26 cellular contexts compared by ENCODE assay signal in the genomic region with DNA sequence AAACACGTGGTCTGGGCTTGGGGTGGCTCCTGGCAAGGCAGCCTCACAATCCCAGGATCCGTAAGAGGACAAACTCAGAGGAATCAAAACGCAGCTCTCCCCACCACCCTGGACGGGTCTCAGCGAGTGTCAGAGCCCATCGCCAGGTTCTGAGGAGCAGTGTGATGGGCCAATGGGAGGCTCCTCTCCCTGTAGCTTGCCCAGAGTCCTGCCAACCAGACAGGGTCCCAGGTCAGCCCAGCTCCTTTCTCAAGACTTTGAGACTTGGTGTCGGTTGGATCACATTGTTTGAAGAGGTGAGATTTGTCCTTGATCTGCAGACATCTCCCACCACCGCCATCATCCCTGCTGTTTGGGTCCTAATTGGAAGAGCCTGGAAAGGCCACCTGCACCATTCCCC. TPM values are rescaled to one million over a fixed set of nuclear protein-coding genes. Genes with fewer than 3 reads are reported as not detected.
DNase-seq lines count a peak whose midpoint lies in the region; ATAC-seq, FAIRE-seq and TF ChIP-seq lines count a peak whose summit lies in the region.
"Had no signal": no experiment of that assay in that cellular context is flagged by ENCODE, and none has a peak within 500 bp of the region (broad histone marks: within the 10 kb centered on the region; RNA-seq: fewer than 3 reads in every experiment).

No MANE protein-coding gene starts in this region.

- H3K9me2 ChIP-seq in OCI-LY7 (ENCODE audit: insufficient read depth, low read length): no peaks in the 10 kb centered on the region
- H3K9me2 ChIP-seq: SK-N-SH had no signal

- H3K79me1 ChIP-seq in H1 (ENCODE audit: low read depth, low read length): peaks cover 14% of the 10 kb centered on the region; the same call in 1 of the 2 replicates

- H2AFZ ChIP-seq in H1 (ENCODE audit: low read length) (no peak overlapping the region), OCI-LY7 (ENCODE audit: low read length) (no peak overlapping the region)

- no peak for FAIRE-seq in H1 (lab: Jason Lieb, UNC)
- FAIRE-seq: GM12878, H54, HTR-8/SVneo had no signal

- H4K20me1 ChIP-seq in H1 (replicated peaks in 1 of 2; ENCODE audit: control insufficient read depth in 1 of 2, insufficient read depth in 2 of 2, low read length in 2 of 2) (peaks cover 1 to 5% of the 10 kb centered on the region in 2 experiments), OCI-LY7 (ENCODE audit: insufficient read depth, low read length) (no peaks in the 10 kb centered on the region)

- no peaks in the 10 kb centered on the region; the same call in 1 of the 2 replicates for H3K23me2 ChIP-seq in H1 (ENCODE audit: low read depth, low read length)

- 0 out of 2 replicates have a peak overlapping the region, but pooled peaks have one; percentile 14 for H3K4me3 ChIP-seq in HUES6 (ENCODE audit: low read depth, low read length)
- H3K4me3 ChIP-seq in H1 (ENCODE audit: extremely low read depth in 1 of 4, insufficient read depth in 2 of 4, low read depth in 3 of 4, low read length in 4 of 4): 0 out of 8 replicates have a peak overlapping the region, but pooled peaks of 1 of the 4 experiments have one; percentile 13
- H3K4me3 ChIP-seq in iPS-20b (ENCODE audit: low read length): peak overlapping the region; percentile 22; the same call in 1 of the 2 replicates
- no peak overlapping the region for H3K4me3 ChIP-seq in OCI-LY7 (ENCODE audit: low read depth, low read length, poor library complexity, severe bottlenecking)
- H3K4me3 ChIP-seq: GM12878, Peyer's patch had no signal

- TF ChIP-seq POLR2A in H1 (IDR thresholded peaks at IDR 0.05; ENCODE audit: control extremely low read depth in 1 of 2, low read depth in 2 of 2, low read length in 2 of 2): no peak

- H3K23ac ChIP-seq in H1 (ENCODE audit: insufficient read length): no peak overlapping the region

- H3K27ac ChIP-seq in HUES6 (ENCODE audit: low read depth, low read length) (peak overlapping the region; percentile 78), H1 (ENCODE audit: low read depth, low read length) (no peak overlapping the region; the same call in 1 of the 2 replicates), iPS-20b (ENCODE audit: low read length) (peak overlapping the region; percentile 86), OCI-LY7 (ENCODE audit: low read depth, low read length, poor library complexity, severe bottlenecking) (no peak overlapping the region)
- H3K27ac ChIP-seq: C4-2B, KMS-11, Peyer's patch had no signal

- no peak for ATAC-seq in natural killer cell
- ATAC-seq: CD8-positive, alpha-beta T cell; GM12878 had no signal

- peak overlapping the region; percentile 43 for H3K56ac ChIP-seq in H1 (replicated peaks; ENCODE audit: insufficient read length, low read depth, low read length)

- H3K9me3 ChIP-seq in HUES6 (ENCODE audit: control insufficient read depth, insufficient read depth, low read depth, low read length) (no peaks in the 10 kb centered on the region), H1 (ENCODE audit: insufficient read depth in 2 of 2, low read depth in 1 of 2, low read length in 1 of 2) (no peaks in the 10 kb centered on the region), iPS-20b (ENCODE audit: insufficient read depth, low read depth, low read length) (no peaks in the 10 kb centered on the region), OCI-LY7 (ENCODE audit: low read length) (no peaks in the 10 kb centered on the region)
- H3K9me3 ChIP-seq: Caco-2, Peyer's patch, SK-N-SH had no signal

- peaks cover 0 to 6% of the 10 kb centered on the region in 2 donors for H3K4me1 Mint-ChIP-seq in natural killer cell

- H3K9ac ChIP-seq in HUES6 (ENCODE audit: low read length): peak overlapping the region; percentile 16
- peak overlapping the region in 2 of 4 experiments; percentile 42; a peak in 2 of 7 replicates for H3K9ac ChIP-seq in H1 (replicated peaks in 1 of 4; ENCODE audit: extremely low read depth in 1 of 4, low read depth in 3 of 4, low read length in 3 of 4)
- peak overlapping the region; percentile 62; the same call in 1 of the 2 replicates for H3K9ac ChIP-seq in iPS-20b (ENCODE audit: low read depth, low read length)
- H3K9ac ChIP-seq: KMS-11, SK-N-SH had no signal

- no peaks in the 10 kb centered on the region for H3K9me3 Mint-ChIP-seq in natural killer cell
- H3K9me3 Mint-ChIP-seq: CD8-positive, alpha-beta T cell; IgD-negative memory B cell had no signal

- CTCF ChIA-PET in H1 (lab: Charles Lee; ENCODE audit: partially characterized antibody): interaction anchor here (0.8 to 3.0 kb wide), 8 partner anchors 15 to 173 kb away, joined by 3 to 14 read pairs (median 6); a partner anchor contains a TSS
- CTCF ChIA-PET in OCI-LY7 (lab: Charles Lee; ENCODE audit: unreplicated experiment): no interaction called here

- TF ChIP-seq RAD21 in H1 (IDR thresholded peaks at IDR 0.05 in 1 of 2, conservative IDR thresholded peaks at IDR 0.05 in 1 of 2; ENCODE audit: low read depth in 2 of 2, low read length in 2 of 2): no peak

- POLR2A ChIA-PET in H1 (lab: Charles Lee; ENCODE audit: partially characterized antibody): interaction anchor here (1.0 to 3.9 kb wide), 8 partner anchors 11 to 289 kb away, joined by 3 to 31 read pairs (median 8); no protein-coding TSS in a partner anchor
- POLR2A ChIA-PET in OCI-LY7 (lab: Charles Lee): interaction anchor here (0.5 to 0.7 kb wide), 4 partner anchors 282 to 475 kb away, joined by 3 to 4 read pairs (median 3); no protein-coding TSS in a partner anchor

- H2BK12ac ChIP-seq in H1 (ENCODE audit: low read depth, low read length): peak overlapping the region; percentile 96

- H3K27me3 ChIP-seq in HUES6 (ENCODE audit: control insufficient read depth, insufficient read depth, low read length) (no peaks in the 10 kb centered on the region), H1 (replicated peaks in 1 of 4; ENCODE audit: control insufficient read depth in 3 of 4, extremely low read depth in 1 of 4, insufficient read depth in 3 of 4, low read length in 3 of 4) (no peaks in the 10 kb centered on the region), iPS-20b (ENCODE audit: insufficient read depth, low read length) (no peaks in the 10 kb centered on the region)
- H3K27me3 ChIP-seq: Peyer's patch had no signal

- peak overlapping the region; percentile 96 for H2AK5ac ChIP-seq in H1 (ENCODE audit: low read depth, low read length)

- peak overlapping the region; percentile 98 for H4K91ac ChIP-seq in H1 (replicated peaks; ENCODE audit: insufficient read length, low read length)

- H2BK5ac ChIP-seq in H1 (ENCODE audit: low read depth, low read length): peak overlapping the region; percentile 99

- peaks cover 69% of the 10 kb centered on the region for H3K4me1 ChIP-seq in HUES6 (ENCODE audit: control insufficient read depth, insufficient read depth, low read length)
- peaks cover 14 to 59% (median 48%) of the 10 kb centered on the region in 4 experiments for H3K4me1 ChIP-seq in H1 (replicated peaks in 1 of 4; ENCODE audit: control insufficient read depth in 3 of 4, insufficient read depth in 4 of 4, low read length in 3 of 4)
- H3K4me1 ChIP-seq in iPS-20b (ENCODE audit: insufficient read depth, low read length): peaks cover 44% of the 10 kb centered on the region
- no peaks in the 10 kb centered on the region for H3K4me1 ChIP-seq in OCI-LY7 (ENCODE audit: insufficient read depth, low read length, poor library complexity, severe bottlenecking)

- H2BK20ac ChIP-seq in H1 (ENCODE audit: low read length): peak overlapping the region; percentile 99

- H3K36me3 ChIP-seq in HUES6 (ENCODE audit: control insufficient read depth, insufficient read depth, low read length): no peaks in the 10 kb centered on the region
- H3K36me3 ChIP-seq in H1 (ENCODE audit: control insufficient read depth in 2 of 4, insufficient read depth in 4 of 4, low read length in 3 of 4): no peaks in the 10 kb centered on the region
- no peaks in the 10 kb centered on the region for H3K36me3 ChIP-seq in iPS-20b (ENCODE audit: insufficient read depth, low read depth, low read length)
- no peaks in the 10 kb centered on the region for H3K36me3 ChIP-seq in OCI-LY7 (ENCODE audit: insufficient read depth, low read length)
- H3K36me3 ChIP-seq: Peyer's patch had no signal

- peak overlapping the region; percentile 47; the same call in 1 of the 2 replicates for H4K8ac ChIP-seq in H1 (ENCODE audit: extremely low read depth, insufficient read depth, low read length)

- H3K18ac ChIP-seq in H1 (ENCODE audit: extremely low read depth, low read length): peak overlapping the region; percentile 99; the same call in 1 of the 2 replicates

- peak in 1 of 2 experiments; percentile 68 for DNase-seq in H1 (ENCODE audit: low read depth in 1 of 2, low spot score in 2 of 2)
- no peak for DNase-seq in natural killer cell
- DNase-seq in OCI-LY7 (ENCODE audit: low spot score): no peak
- no peak for DNase-seq in NCI-H774 (lab: John Stamatoyannopoulos, UW)
- DNase-seq in H4 (ENCODE audit: low spot score): no peak
- DNase-seq: Caco-2; CD8-positive, alpha-beta T cell; DMS79; EL; GDM1; MM.1S; NCI-H1694; NCI-H2029 treated with DMSO at 0.1 percent for 48 hours; NCI-H446 treated with DMSO at 0.1 percent for 48 hours; NCI-H526; Peyer's patch; SK-N-SH; SW 1271 had no signal

- H3K4me2 ChIP-seq in H1 (ENCODE audit: insufficient read depth in 1 of 2, low read depth in 2 of 2, low read length in 2 of 2) (peak overlapping the region; percentile 28 to 44), OCI-LY7 (ENCODE audit: low read length) (no peak overlapping the region)
- H3K4me2 ChIP-seq: KMS-11, SK-N-SH had no signal

- intact Hi-C loops in natural killer cell (cut with micrococcal nuclease): no loop called here
- intact Hi-C loops in OCI-LY7 (cut with micrococcal nuclease; ENCODE audit: unreplicated experiment): no loop called here

- peak overlapping the region; percentile 18 for H2BK120ac ChIP-seq in H1 (replicated peaks; ENCODE audit: low read depth, low read length)

- H3K36me3 Mint-ChIP-seq in natural killer cell: no peaks in the 10 kb centered on the region
- H3K36me3 Mint-ChIP-seq: CD8-positive, alpha-beta T cell; IgD-negative memory B cell had no signal

- H3K4me3 Mint-ChIP-seq in natural killer cell: no peak overlapping the region
- H3K4me3 Mint-ChIP-seq: CD8-positive, alpha-beta T cell; IgD-negative memory B cell had no signal

- TF ChIP-seq EP300 in H1 (IDR thresholded peaks at IDR 0.05; ENCODE audit: borderline replicate concordance in 1 of 2, low read depth in 2 of 2, low read length in 2 of 2): no peak

- H3K4ac ChIP-seq in H1 (replicated peaks; ENCODE audit: insufficient read length, low read depth, low read length): peak overlapping the region; percentile 86

- no peak overlapping the region for H3K27ac Mint-ChIP-seq in natural killer cell
- H3K27ac Mint-ChIP-seq: CD8-positive, alpha-beta T cell; IgD-negative memory B cell had no signal

- H3K27me3 Mint-ChIP-seq in natural killer cell (ENCODE audit: low read depth in 2 of 2): no peaks in the 10 kb centered on the region

- 19% methylated on average over 7 of the region's 8 CpGs; no CpG with 5 or more reads in 1 of the 2 experiments for WGBS in H1 (ENCODE audit: extremely low coverage in 1 of 2, insufficient coverage in 1 of 2, insufficient read length in 1 of 2, insufficient replicate concordance in 2 of 2, low coverage in 1 of 2, low lambda C conversion rate in 2 of 2, missing lambda C conversion rate in 1 of 2), 2 experiments

- H2BK15ac ChIP-seq in H1 (ENCODE audit: low read length): peak overlapping the region; percentile 54

- TF ChIP-seq CTCF in H1 (IDR thresholded peaks at IDR 0.05; ENCODE audit: control extremely low read depth in 1 of 3, insufficient read depth in 1 of 3, low read depth in 1 of 3, low read length in 3 of 3) (no peak), natural killer cell (IDR thresholded peaks at IDR 0.05) (no peak), OCI-LY7 (conservative IDR thresholded peaks at IDR 0.05; ENCODE audit: low read length) (no peak)

- no peak overlapping the region for H3K14ac ChIP-seq in H1 (ENCODE audit: insufficient read length)

- BruUV-seq in OCI-LY7 (replicated peaks; lab: Mats Ljungman, UMichigan): no TSS peak

- peak overlapping the region; percentile 27 for H4K5ac ChIP-seq in H1 (ENCODE audit: insufficient read length, low read depth, low read length)

- H3K79me2 ChIP-seq in H1 (ENCODE audit: control insufficient read depth in 1 of 2, insufficient read depth in 2 of 2, low read length in 2 of 2) (peaks cover 3 to 86% of the 10 kb centered on the region in 2 experiments), OCI-LY7 (ENCODE audit: insufficient read depth, low read depth, low read length) (no peaks in the 10 kb centered on the region)

RNA-seq across cellular contexts. Expression of a gene that starts 50.4 kb away (rescaled TPM):
- total RNA-seq in H1 (2021; fragmentation: NEBNext Ultra II Directional; extraction: Animal tissue kit (Norgen Biotek cat#: 25700)): 46.9 and 49.8 TPM in 2 replicates
- 18.4 and 28.8 TPM in 2 replicates for polyA plus RNA-seq in H1 (2011; rRNA removed)
- polyA plus RNA-seq in H1 (2011; cell fraction: cytosol; rRNA removed): 12.7 TPM
- 59.5 TPM for polyA plus RNA-seq in H1 (2011; cell fraction: nucleus; rRNA removed)
- polyA plus RNA-seq in H1 (2012, experiment 1 of 2): 17.6 to 27.8 TPM (median 24.7 TPM) in 4 replicates
- 9.7 TPM for polyA plus RNA-seq in H1 (2012, experiment 2 of 2)
- 17.1 TPM for polyA plus RNA-seq in H1 (2013, experiment 1 of 2)
- polyA plus RNA-seq in H1 (2013, experiment 2 of 2): 16.9 TPM
- 17.2 and 19.9 TPM in 2 replicates for polyA minus RNA-seq in H1 (2011; rRNA and poly(A)+ RNA removed)
- 23.0 TPM for polyA minus RNA-seq in H1 (2011; cell fraction: cytosol; rRNA and poly(A)+ RNA removed)
- polyA minus RNA-seq in H1 (2011; cell fraction: nucleus; rRNA and poly(A)+ RNA removed): 42.4 TPM
- total RNA-seq in natural killer cell (not detected), OCI-LY7 (2022) (not detected in 2 replicates)
- total RNA-seq in OCI-LY7 (2014; rRNA removed; shearing (Covaris generic)): not detected in 2 replicates
- total RNA-seq in H4 (2014; rRNA removed; shearing (Covaris generic)): 1.9 and 2.0 TPM in 2 replicates
- total RNA-seq: CD8-positive, alpha-beta T cell; GM12878 had no signal
- polyA plus RNA-seq: IgD-negative memory B cell had no signal

Comparison
In these comparisons a context has a peak if more than half of its experiments do, and no peak if none do; other contexts are left out.
1. H3K27ac ChIP-seq: peak in HUES6 (single experiment) and iPS-20b (single experiment); none in H1 (single experiment) and OCI-LY7 (single experiment).
2. RNA of a gene that starts 50.4 kb away (total RNA-seq): 46.9 to 49.8 TPM in H1; 1.9 to 2.0 TPM in H4, not detected in natural killer cell and not detected in OCI-LY7; every median in the first group is over 10 times any median in the second.